8 cellular contexts compared by ENCODE assay signal in genomic region chr11:86068951-86069407, GRCh38. TPM values are rescaled to one million over a fixed set of nuclear protein-coding genes. Genes with fewer than 3 reads are reported as not detected.
DNase-seq lines count a peak whose midpoint lies in the region; ATAC-seq and TF ChIP-seq lines count a peak whose summit lies in the region.

TSS of gene PICALM (minus strand) at chr11:86069084. CDS start at chr11:86068780, 304 bp downstream.

- peak within 1 kb of the TSS; percentile 85 for H3K9ac ChIP-seq in muscle layer of colon (ENCODE audit: low read length)

- H3K4me1 ChIP-seq in Panc1 (ENCODE audit: control insufficient read depth, insufficient read depth, low read length) (peaks cover 34% of the 10 kb centered on the region), esophagus (ENCODE audit: control insufficient read depth in 2 of 2, insufficient read depth in 2 of 2, low read length in 1 of 2) (no peaks in the 10 kb centered on the region), muscle layer of colon (ENCODE audit: insufficient read depth, low read length) (peaks cover 30% of the 10 kb centered on the region)

- POLR2A ChIA-PET in Panc1 (lab: Charles Lee): interaction anchor here (0.5 to 1.9 kb wide), 5 partner anchors 19 to 506 kb away, joined by 3 to 15 read pairs (median 4); no protein-coding TSS in a partner anchor

- peaks cover under 1% of the 10 kb centered on the region for H3K27me3 Mint-ChIP-seq in activated T-cell treated with anti-CD3 and anti-CD28 coated beads, Interleukin-2, amount 50 U/mL, for 4 hours (ENCODE audit: low read depth)

- intact Hi-C loops in Panc1 (cut with micrococcal nuclease; ENCODE audit: unreplicated experiment): no loop called here

- ATAC-seq in GM21723 (IDR thresholded peaks at IDR 0.05; ENCODE audit: unreplicated experiment): peak; percentile 86
- ATAC-seq in Panc1: peak; percentile 93
- ATAC-seq in activated T-cell treated with anti-CD3 and anti-CD28 coated beads, Interleukin-2, amount 50 U/mL, for 4 hours: peak; percentile 85 to 89

- DNase-seq in DMS53 (lab: John Stamatoyannopoulos, UW) (peak; percentile 100), KG1 (lab: John Stamatoyannopoulos, UW) (peak; percentile 100), Panc1 (ENCODE audit: low read depth, low spot score) (peak; percentile 92)
- peak; percentile 95 for DNase-seq in activated T-cell treated with anti-CD3 and anti-CD28 coated beads, Interleukin-2, amount 50 U/mL, for 4 hours
- DNase-seq in stimulated activated CD8-positive, alpha-beta memory T cell treated with anti-CD3 and anti-CD28 coated beads, Interleukin-7, amount 100 ng/mL, for 24 hours (ENCODE audit: low read depth): peak; percentile 92

- H3K27me3 ChIP-seq in Panc1 (ENCODE audit: control insufficient read depth, insufficient read depth, low read length) (no peaks in the 10 kb centered on the region), esophagus (ENCODE audit: control insufficient read depth in 1 of 2, insufficient read depth in 2 of 2, low read length in 2 of 2) (no peaks in the 10 kb centered on the region), muscle layer of colon (ENCODE audit: control insufficient read depth in 1 of 2, insufficient read depth in 2 of 2, low read length in 2 of 2) (no peaks in the 10 kb centered on the region)

- H3K27ac ChIP-seq in Panc1 (ENCODE audit: low read length): peak within 1 kb of the TSS; percentile 99
- H3K27ac ChIP-seq in esophagus (ENCODE audit: low read depth in 2 of 2, low read length in 1 of 2): peak within 1 kb of the TSS; percentile 96 to 98
- peak within 1 kb of the TSS; percentile 95 for H3K27ac ChIP-seq in muscle layer of colon (ENCODE audit: low read depth, low read length)

- H3K4me1 Mint-ChIP-seq in activated T-cell treated with anti-CD3 and anti-CD28 coated beads, Interleukin-2, amount 50 U/mL, for 4 hours (ENCODE audit: low read depth): peaks cover 28% of the 10 kb centered on the region

- no peaks in the 10 kb centered on the region; the same call in 1 of the 2 replicates for H3K36me3 ChIP-seq in Panc1 (ENCODE audit: control insufficient read depth, insufficient read depth, low read length)
- no peaks in the 10 kb centered on the region for H3K36me3 ChIP-seq in esophagus (ENCODE audit: control insufficient read depth in 2 of 2, insufficient read depth in 2 of 2, low read length in 1 of 2)
- H3K36me3 ChIP-seq in muscle layer of colon (ENCODE audit: insufficient read depth, low read length): no peaks in the 10 kb centered on the region

- peak within 1 kb of the TSS; percentile 100 for H3K4me3 Mint-ChIP-seq in activated T-cell treated with anti-CD3 and anti-CD28 coated beads, Interleukin-2, amount 50 U/mL, for 4 hours

- H3K4me3 ChIP-seq in Panc1 (ENCODE audit: low read depth in 2 of 2, low read length in 2 of 2) (peak within 1 kb of the TSS; percentile 69 to 76), esophagus (ENCODE audit: low read depth in 1 of 2, low read length in 2 of 2) (peak within 1 kb of the TSS; percentile 83 to 92), muscle layer of colon (ENCODE audit: low read depth in 1 of 2, low read length in 2 of 2) (peak within 1 kb of the TSS; percentile 72 to 95)

- WGBS in esophagus, 2 donors: 0 to 1% methylated on average over 34 to 48 of the region's 48 CpGs

- no peaks in the 10 kb centered on the region for H3K9me3 Mint-ChIP-seq in activated T-cell treated with anti-CD3 and anti-CD28 coated beads, Interleukin-2, amount 50 U/mL, for 4 hours

- H3K9me3 ChIP-seq in Panc1 (ENCODE audit: control insufficient read depth, insufficient read depth, low read depth, low read length) (no peaks in the 10 kb centered on the region), esophagus (ENCODE audit: control insufficient read depth in 2 of 2, insufficient read depth in 1 of 2, low read depth in 1 of 2, low read length in 1 of 2) (no peaks in the 10 kb centered on the region), muscle layer of colon (ENCODE audit: low read length) (no peaks in the 10 kb centered on the region)

- CTCF ChIA-PET in Panc1 (lab: Charles Lee): interaction anchor here (0.6 to 1.1 kb wide), 5 partner anchors 32 to 251 kb away, joined by 4 to 8 read pairs (median 5); no protein-coding TSS in a partner anchor

- in situ Hi-C loops in Panc1 (cut with HindIII; ENCODE audit: low pct_unique_long_range_greater_than_20kb, low sequenced_read_pairs): no loop called here

- BruUV-seq in Panc1 (replicated peaks; lab: Mats Ljungman, UMichigan): no TSS peak

- peaks cover 15% of the 10 kb centered on the region for H3K36me3 Mint-ChIP-seq in activated T-cell treated with anti-CD3 and anti-CD28 coated beads, Interleukin-2, amount 50 U/mL, for 4 hours (ENCODE audit: insufficient read depth)

- TF ChIP-seq CTCF in Panc1 (IDR thresholded peaks at IDR 0.05): no peak

RNA-seq across cellular contexts. Expression of gene PICALM, which starts in this region (rescaled TPM):
- total RNA-seq in Panc1 (2021; ENCODE audit: unreplicated experiment): 153 TPM
- 91.7 TPM for polyA plus RNA-seq in Panc1 (2012; ENCODE audit: insufficient read length)
- total RNA-seq in activated T-cell treated with anti-CD3 and anti-CD28 coated beads, Interleukin-2, amount 50 U/mL, for 4 hours: 100 to 1,000 TPM in 1 of 3 donors, 10 to 100 TPM in 2; 96.2 to 105 (median 97.6) TPM
- polyA plus RNA-seq in esophagus: 10 to 100 TPM; 60.9 to 61.1 TPM

Comparison
In these comparisons a context has a peak if more than half of its experiments do, and no peak if none do; other contexts are left out.
1. Peak in every context shown above with its lines: DNase-seq, ATAC-seq, H3K4me3 ChIP-seq and H3K27ac ChIP-seq.